ENCODE assay signal across 8 cellular contexts in genomic region chr13:40776681-40777165, GRCh38. TPM values are rescaled to one million over a fixed set of nuclear protein-coding genes. Genes with fewer than 3 reads are reported as not detected.
DNase-seq lines count a peak whose midpoint lies in the region; ATAC-seq and TF ChIP-seq lines count a peak whose summit lies in the region.

No MANE protein-coding gene starts in this region.

- CTCF ChIA-PET in activated naive CD4-positive, alpha-beta T cell treated with anti-CD3 and anti-CD28 coated beads, Interleukin-2, amount 10 ng/mL, durations not matched to agents 7 days and 5 days (lab: Charles Lee), result interaction anchor here (0.8 to 4.4 kb wide), 25 partner anchors 9 to 1093 kb away, joined by 3 to 46 read pairs (median 5); partner anchors contain the start of gene SLC25A15

- TF ChIP-seq CTCF in mesothelial cell of epicardium (IDR thresholded peaks at IDR 0.05; ENCODE audit: unreplicated experiment) (no peak), upper lobe of right lung (IDR thresholded peaks at IDR 0.05) (no peak)

- intact Hi-C loops in upper lobe of right lung (cut with DNase I), result no loop called here

- no peaks in the 10 kb centered on the region for H3K36me3 Mint-ChIP-seq in activated naive CD4-positive, alpha-beta T cell treated with anti-CD3 and anti-CD28 coated beads, Interleukin-2, amount 10 ng/mL, durations not matched to agents 7 days and 5 days
- H3K36me3 Mint-ChIP-seq in mesothelial cell of epicardium, result no peaks in the 10 kb centered on the region

- ATAC-seq in GM18873 (IDR thresholded peaks at IDR 0.05; ENCODE audit: low FRiP score, unreplicated experiment) (peak; percentile 33), HG03066 (IDR thresholded peaks at IDR 0.05; ENCODE audit: low read depth, unreplicated experiment) (peak; percentile 43), SK-N-SH treated with all-trans-retinoic acid at 6 μM for 48 hours (peak; percentile 82), upper lobe of right lung (peak; percentile 75)

- peaks cover 12% of the 10 kb centered on the region for H3K4me1 ChIP-seq in upper lobe of right lung

- peak overlapping the region; percentile 98 for H3K27ac Mint-ChIP-seq in activated naive CD4-positive, alpha-beta T cell treated with anti-CD3 and anti-CD28 coated beads, Interleukin-2, amount 10 ng/mL, durations not matched to agents 7 days and 5 days
- H3K27ac Mint-ChIP-seq in mesothelial cell of epicardium, result peak overlapping the region; percentile 86

- peak overlapping the region; percentile 71 for H3K27ac ChIP-seq in upper lobe of right lung

- H3K4me3 ChIP-seq in upper lobe of right lung, result no peak overlapping the region

- no peaks in the 10 kb centered on the region for H3K9me3 ChIP-seq in upper lobe of right lung

- H3K36me3 ChIP-seq in upper lobe of right lung, result no peaks in the 10 kb centered on the region

- no peaks in the 10 kb centered on the region for H3K27me3 Mint-ChIP-seq in activated naive CD4-positive, alpha-beta T cell treated with anti-CD3 and anti-CD28 coated beads, Interleukin-2, amount 10 ng/mL, durations not matched to agents 7 days and 5 days
- H3K27me3 Mint-ChIP-seq in mesothelial cell of epicardium (ENCODE audit: low read depth), result no peaks in the 10 kb centered on the region

- peak; percentile 83 for DNase-seq in activated naive CD4-positive, alpha-beta T cell treated with anti-CD3 and anti-CD28 coated beads, Interleukin-2, amount 10 ng/mL, durations not matched to agents 7 days and 5 days
- DNase-seq in mesothelial cell of epicardium (ENCODE audit: low spot score in 2 of 2, unreplicated experiment in 2 of 2), result no peak
- DNase-seq in upper lobe of right lung, result no peak
- no peak for DNase-seq in SK-N-DZ (ENCODE audit: low spot score)
- no peak for DNase-seq in DMS 273 treated with DMSO at 0.1 percent for 48 hours (lab: John Stamatoyannopoulos, UW)

- H3K4me1 Mint-ChIP-seq in activated naive CD4-positive, alpha-beta T cell treated with anti-CD3 and anti-CD28 coated beads, Interleukin-2, amount 10 ng/mL, durations not matched to agents 7 days and 5 days, result peaks cover 41% of the 10 kb centered on the region
- H3K4me1 Mint-ChIP-seq in mesothelial cell of epicardium, result peaks cover 12% of the 10 kb centered on the region

- H3K9me3 Mint-ChIP-seq in activated naive CD4-positive, alpha-beta T cell treated with anti-CD3 and anti-CD28 coated beads, Interleukin-2, amount 10 ng/mL, durations not matched to agents 7 days and 5 days, result no peaks in the 10 kb centered on the region
- no peaks in the 10 kb centered on the region for H3K9me3 Mint-ChIP-seq in mesothelial cell of epicardium

- peak overlapping the region; percentile 69 for H3K4me3 Mint-ChIP-seq in activated naive CD4-positive, alpha-beta T cell treated with anti-CD3 and anti-CD28 coated beads, Interleukin-2, amount 10 ng/mL, durations not matched to agents 7 days and 5 days
- H3K4me3 Mint-ChIP-seq in mesothelial cell of epicardium, result no peak overlapping the region

- H3K27me3 ChIP-seq in upper lobe of right lung, result no peaks in the 10 kb centered on the region

TF ChIP-seq in SK-N-SH treated with all-trans-retinoic acid at 6 μM for 48 hours, 23 proteins besides CTCF, POLR2A, EP300 and RAD21:
- TF ChIP-seq ESRRG (CRISPR knock-in tag; IDR thresholded peaks at IDR 0.05), result no peak
- no peak for TF ChIP-seq CSDC2 (CRISPR knock-in tag; IDR thresholded peaks at IDR 0.05)
- TF ChIP-seq PPARA (CRISPR knock-in tag; IDR thresholded peaks at IDR 0.05; ENCODE audit: borderline replicate concordance), result no peak
- no peak for TF ChIP-seq TOX (CRISPR knock-in tag; IDR thresholded peaks at IDR 0.05; ENCODE audit: borderline replicate concordance)
- no peak for TF ChIP-seq ZFP3 (CRISPR knock-in tag; IDR thresholded peaks at IDR 0.05)
- no peak for TF ChIP-seq TSHZ2 (CRISPR knock-in tag; IDR thresholded peaks at IDR 0.05)
- no peak for TF ChIP-seq ZFP30 (CRISPR knock-in tag; IDR thresholded peaks at IDR 0.05)
- TF ChIP-seq ZC3H10 (CRISPR knock-in tag; IDR thresholded peaks at IDR 0.05), result no peak
- TF ChIP-seq OSR1 (CRISPR knock-in tag; IDR thresholded peaks at IDR 0.05), result no peak
- no peak for TF ChIP-seq TCF4 (CRISPR knock-in tag; IDR thresholded peaks at IDR 0.05; ENCODE audit: borderline replicate concordance)
- no peak for TF ChIP-seq BACH2 (CRISPR knock-in tag; IDR thresholded peaks at IDR 0.05; ENCODE audit: borderline replicate concordance)
- TF ChIP-seq ARNTL (CRISPR knock-in tag; IDR thresholded peaks at IDR 0.05; ENCODE audit: borderline replicate concordance, low read depth), result no peak
- no peak for TF ChIP-seq RARB (CRISPR knock-in tag; IDR thresholded peaks at IDR 0.05)
- TF ChIP-seq CSRNP3 (CRISPR knock-in tag; IDR thresholded peaks at IDR 0.05), result no peak
- no peak for TF ChIP-seq GLIS3 (CRISPR knock-in tag; IDR thresholded peaks at IDR 0.05)
- no peak for TF ChIP-seq PATZ1 (CRISPR knock-in tag; IDR thresholded peaks at IDR 0.05; ENCODE audit: borderline replicate concordance)

RNA-seq across cellular contexts. Expression of gene MRPS31, which starts 5.7 kb away (rescaled TPM):
- total RNA-seq in mesothelial cell of epicardium, result 29.6 to 33.3 TPM (median 31.3 TPM) in 3 replicates
- 18.4 TPM for total RNA-seq in upper lobe of right lung
- 33.4 and 43.7 TPM in 2 replicates for polyA plus RNA-seq in SK-N-DZ (2014; cell fraction: cytosol; rRNA removed)
- polyA plus RNA-seq in SK-N-DZ (2014; cell fraction: nucleus; rRNA removed), result 40.4 and 48.6 TPM in 2 replicates

RNA-seq across cellular contexts. Expression of gene SLC25A15, which starts 12.7 kb away (rescaled TPM):
- total RNA-seq in mesothelial cell of epicardium, result 11.0 to 13.2 TPM (median 12.2 TPM) in 3 replicates
- 5.8 TPM for total RNA-seq in upper lobe of right lung
- 32.2 and 44.3 TPM in 2 replicates for polyA plus RNA-seq in SK-N-DZ (2014; cell fraction: cytosol; rRNA removed)
- polyA plus RNA-seq in SK-N-DZ (2014; cell fraction: nucleus; rRNA removed), result 19.6 and 26.7 TPM in 2 replicates
